In the genomic region with DNA sequence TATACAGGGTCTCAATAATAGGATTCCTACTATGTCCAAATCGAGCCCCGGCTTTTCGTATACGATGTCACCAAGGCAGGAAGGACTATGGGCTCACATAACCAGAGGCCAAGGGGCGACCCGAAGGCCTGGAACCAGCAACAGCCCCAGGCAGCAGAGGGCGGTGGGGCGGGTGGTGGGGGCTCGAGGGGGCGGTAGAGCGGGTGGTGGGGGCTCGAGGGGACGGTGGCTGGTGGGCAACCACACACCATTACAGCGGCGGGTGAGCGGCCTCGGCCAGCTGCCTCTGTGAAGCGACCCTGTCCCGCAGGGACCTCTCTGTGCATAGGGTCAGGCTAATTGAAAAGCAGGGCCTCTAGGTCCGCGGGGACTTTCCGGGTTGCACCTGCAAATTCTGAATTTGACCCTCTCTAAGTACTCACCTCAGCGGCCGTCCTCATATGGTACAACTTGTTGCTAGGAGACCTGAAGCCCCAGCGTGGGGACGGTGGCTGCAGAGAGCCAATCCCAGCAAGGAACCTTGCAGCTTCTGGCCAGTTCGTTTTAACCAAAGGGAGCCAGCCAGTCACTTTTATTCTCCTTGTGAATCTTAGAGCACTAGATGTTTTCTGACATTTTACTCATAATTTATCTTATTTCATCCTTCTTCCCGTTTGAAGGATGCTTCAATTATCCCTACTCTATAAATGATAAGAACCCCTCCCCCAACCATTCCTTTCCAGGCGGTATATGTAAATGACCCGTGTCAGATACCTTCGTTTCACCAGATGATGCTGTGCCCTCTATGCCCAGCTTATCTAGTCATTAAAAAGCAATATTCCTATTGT, we compare ENCODE assay signal across 1 cellular context.
A peak's percentile ranks its signal among the peaks of the same experiment; 100 is the strongest.
TF ChIP-seq lines count a peak whose summit lies in the region.

A gene with protein sequence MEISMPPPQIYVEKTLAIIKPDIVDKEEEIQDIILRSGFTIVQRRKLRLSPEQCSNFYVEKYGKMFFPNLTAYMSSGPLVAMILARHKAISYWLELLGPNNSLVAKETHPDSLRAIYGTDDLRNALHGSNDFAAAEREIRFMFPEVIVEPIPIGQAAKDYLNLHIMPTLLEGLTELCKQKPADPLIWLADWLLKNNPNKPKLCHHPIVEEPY (minus strand): TSS at position 480 of the 827 bp plus-strand sequence. CDS start 648 bp downstream, outside the sequence.

TF ChIP-seq in HEK293, 187 proteins besides CTCF, POLR2A, EP300 and RAD21 (continued from another document):
- peak; percentile 70 for TF ChIP-seq ZNF335 (tag by site-specific recombination; conservative IDR thresholded peaks at IDR 0.05)
- TF ChIP-seq ZNF626 (tag by site-specific recombination; IDR thresholded peaks at IDR 0.05): peak; percentile 32; the same call in 1 of the 2 replicates
- peak; percentile 95 for TF ChIP-seq SCRT2 (tag by site-specific recombination; IDR thresholded peaks at IDR 0.05)
- TF ChIP-seq ZNF23 (tag by site-specific recombination; IDR thresholded peaks at IDR 0.05; ENCODE audit: borderline replicate concordance): no peak
- TF ChIP-seq, protein P1, sequence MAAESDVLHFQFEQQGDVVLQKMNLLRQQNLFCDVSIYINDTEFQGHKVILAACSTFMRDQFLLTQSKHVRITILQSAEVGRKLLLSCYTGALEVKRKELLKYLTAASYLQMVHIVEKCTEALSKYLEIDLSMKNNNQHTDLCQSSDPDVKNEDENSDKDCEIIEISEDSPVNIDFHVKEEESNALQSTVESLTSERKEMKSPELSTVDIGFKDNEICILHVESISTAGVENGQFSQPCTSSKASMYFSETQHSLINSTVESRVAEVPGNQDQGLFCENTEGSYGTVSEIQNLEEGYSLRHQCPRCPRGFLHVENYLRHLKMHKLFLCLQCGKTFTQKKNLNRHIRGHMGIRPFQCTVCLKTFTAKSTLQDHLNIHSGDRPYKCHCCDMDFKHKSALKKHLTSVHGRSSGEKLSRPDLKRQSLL (tag by site-specific recombination; IDR thresholded peaks at IDR 0.05): no peak
- TF ChIP-seq ZNF561 (tag by site-specific recombination; IDR thresholded peaks at IDR 0.05; ENCODE audit: borderline replicate concordance): 0 out of 2 replicates have a peak, but pooled peaks have one; percentile 29
- no peak for TF ChIP-seq ZFP69B (tag by site-specific recombination; IDR thresholded peaks at IDR 0.05)
TF ChIP-seq in HEK293: peak in this region for 7.
